13 cellular contexts compared by ENCODE assay signal in genomic region chr14:91409991-91410401, GRCh38. TPM values are rescaled to one million over a fixed set of nuclear protein-coding genes. Genes with fewer than 3 reads are reported as not detected.
A peak's percentile ranks its signal among the peaks of the same experiment; 100 is the strongest.
DNase-seq lines count a peak whose midpoint lies in the region; ATAC-seq, FAIRE-seq and TF ChIP-seq lines count a peak whose summit lies in the region.
"Had no signal": no experiment of that assay in that cellular context is flagged by ENCODE, and none has a peak within 500 bp of the region (broad histone marks: within the 10 kb centered on the region; RNA-seq: fewer than 3 reads in every experiment).

No MANE protein-coding gene starts in this region.

- intact Hi-C loops in CD4-positive, alpha-beta memory T cell (cut with micrococcal nuclease): no loop called here
- intact Hi-C loops in naive thymus-derived CD4-positive, alpha-beta T cell (cut with micrococcal nuclease): loop anchor here (1.0 to 10.0 kb wide), 3 partner anchors 13 to 1245 kb away; no protein-coding TSS in a partner anchor
- intact Hi-C loops in Right ventricle myocardium superior (cut with DNase I): no loop called here

- TF ChIP-seq POLR2A in GM12892 (IDR thresholded peaks at IDR 0.05; ENCODE audit: low read depth, low read length) (peak; percentile 29; the same call in 1 of the 2 replicates), GM18505 (IDR thresholded peaks at IDR 0.05; ENCODE audit: borderline replicate concordance, extremely low read depth, insufficient read depth, insufficient read length) (no peak)

- TF ChIP-seq CTCF in WERI-Rb-1 (IDR thresholded peaks at IDR 0.05; ENCODE audit: low read depth, low read length): no peak

- H3K4me1 ChIP-seq in CD4-positive, alpha-beta memory T cell (ENCODE audit: insufficient read depth, low read length): peaks cover 100% of the 10 kb centered on the region
- H3K4me1 ChIP-seq in naive thymus-derived CD4-positive, alpha-beta T cell (ENCODE audit: control insufficient read depth in 2 of 2, insufficient read depth in 2 of 2, low read length in 2 of 2): peaks cover 90 to 96% of the 10 kb centered on the region in 2 donors

- no peak for FAIRE-seq in GM12892 (lab: Jason Lieb, UNC)

- H3K36me3 ChIP-seq in CD4-positive, alpha-beta memory T cell (ENCODE audit: insufficient read depth, low read length): peaks cover 21% of the 10 kb centered on the region
- peaks cover 96% of the 10 kb centered on the region for H3K36me3 ChIP-seq in WERI-Rb-1
- peaks cover 7 to 28% (median 19%) of the 10 kb centered on the region in 3 experiments for H3K36me3 ChIP-seq in naive thymus-derived CD4-positive, alpha-beta T cell (ENCODE audit: control insufficient read depth in 2 of 3, insufficient read depth in 3 of 3, low read length in 3 of 3)

- peaks cover 0 to 1% (median 0%) of the 10 kb centered on the region in 8 donors for H3K9me3 Mint-ChIP-seq in CD4-positive, alpha-beta memory T cell
- H3K9me3 Mint-ChIP-seq in naive thymus-derived CD4-positive, alpha-beta T cell: no peaks in the 10 kb centered on the region

- CTCF ChIA-PET in CD4-positive, alpha-beta memory T cell (lab: Charles Lee; ENCODE audit: partially characterized antibody): interaction anchor here (1.7 to 20.7 kb wide), 2 partner anchors 90 to 93 kb away, joined by 4 to 522 read pairs; no protein-coding TSS in a partner anchor
- CTCF ChIA-PET in naive thymus-derived CD4-positive, alpha-beta T cell (lab: Charles Lee): interaction anchor here (0.5 to 1.6 kb wide), 2 partner anchors 87 to 234 kb away, joined by 3 to 4 read pairs; no protein-coding TSS in a partner anchor

- H3K27me3 Mint-ChIP-seq in CD4-positive, alpha-beta memory T cell: no peaks in the 10 kb centered on the region
- no peaks in the 10 kb centered on the region for H3K27me3 Mint-ChIP-seq in naive thymus-derived CD4-positive, alpha-beta T cell

- peak overlapping the region; percentile 94 to 98 (median 97) for H3K27ac Mint-ChIP-seq in CD4-positive, alpha-beta memory T cell
- peak overlapping the region; percentile 89 to 99 (median 95) for H3K27ac Mint-ChIP-seq in naive thymus-derived CD4-positive, alpha-beta T cell

- no peaks in the 10 kb centered on the region for H3K27me3 ChIP-seq in CD4-positive, alpha-beta memory T cell (ENCODE audit: insufficient read depth, low read length)
- no peaks in the 10 kb centered on the region for H3K27me3 ChIP-seq in WERI-Rb-1 (ENCODE audit: insufficient read depth, low read depth, severe bottlenecking)
- H3K27me3 ChIP-seq in naive thymus-derived CD4-positive, alpha-beta T cell (ENCODE audit: control insufficient read depth in 2 of 2, insufficient read depth in 2 of 2, low read length in 2 of 2): no peaks in the 10 kb centered on the region

- POLR2A ChIA-PET in CD4-positive, alpha-beta memory T cell (lab: Charles Lee; ENCODE audit: partially characterized antibody): interaction anchor here (1.1 to 12.6 kb wide), 6 partner anchors 8 to 165 kb away, joined by 3 to 520 read pairs (median 11); partner anchors contain the start of genes CCDC88C and GPR68
- POLR2A ChIA-PET in naive thymus-derived CD4-positive, alpha-beta T cell (lab: Charles Lee): interaction anchor here (0.9 to 12.4 kb wide), 4 partner anchors 11 to 57 kb away, joined by 3 to 328 read pairs (median 120); no protein-coding TSS in a partner anchor

- peak overlapping the region; percentile 94 for H3K27ac ChIP-seq in CD4-positive, alpha-beta memory T cell (ENCODE audit: low read depth, low read length)
- peak overlapping the region; percentile 78 for H3K27ac ChIP-seq in WERI-Rb-1
- H3K27ac ChIP-seq in naive thymus-derived CD4-positive, alpha-beta T cell (ENCODE audit: low read depth, low read length): peak overlapping the region; percentile 95

- peaks cover 73 to 95% (median 88%) of the 10 kb centered on the region in 4 donors for H3K4me1 Mint-ChIP-seq in CD4-positive, alpha-beta memory T cell
- peaks cover 79 to 97% (median 94%) of the 10 kb centered on the region in 7 donors for H3K4me1 Mint-ChIP-seq in naive thymus-derived CD4-positive, alpha-beta T cell

- peak; percentile 53 to 88 (median 59) for DNase-seq in CD4-positive, alpha-beta memory T cell
- DNase-seq in GM12892 (ENCODE audit: insufficient read length) (no peak), WERI-Rb-1 (no peak), A172 (ENCODE audit: low spot score) (no peak), HK-2 (ENCODE audit: unreplicated experiment) (no peak), Right ventricle myocardium superior (no peak)
- peak in 3 of 9 donors; percentile 39 to 84 (median 49) for DNase-seq in naive thymus-derived CD4-positive, alpha-beta T cell
- DNase-seq: DMS153, MV-4-11, NCI-H774, SW 1271 had no signal

- no peak overlapping the region for H3K4me3 ChIP-seq in CD4-positive, alpha-beta memory T cell (ENCODE audit: low read length in 2 of 2)
- H3K4me3 ChIP-seq in WERI-Rb-1 (ENCODE audit: low read depth, low read length): no peak overlapping the region
- H3K4me3 ChIP-seq in naive thymus-derived CD4-positive, alpha-beta T cell (ENCODE audit: low read length): peak overlapping the region; percentile 11
- H3K4me3 ChIP-seq: smooth muscle cell had no signal

- ATAC-seq in naive thymus-derived CD4-positive, alpha-beta T cell: peak; percentile 54
- ATAC-seq in GM18505 (IDR thresholded peaks at IDR 0.05; ENCODE audit: unreplicated experiment) (no peak), Right ventricle myocardium superior (ENCODE audit: poor library complexity) (no peak)

- H3K9me3 ChIP-seq in CD4-positive, alpha-beta memory T cell (ENCODE audit: control insufficient read depth in 1 of 2, low read length in 2 of 2): no peaks in the 10 kb centered on the region
- H3K9me3 ChIP-seq in WERI-Rb-1 (ENCODE audit: severe bottlenecking): no peaks in the 10 kb centered on the region
- H3K9me3 ChIP-seq in naive thymus-derived CD4-positive, alpha-beta T cell (ENCODE audit: control insufficient read depth in 2 of 3, low read length in 3 of 3): no peaks in the 10 kb centered on the region

- H3K36me3 Mint-ChIP-seq in CD4-positive, alpha-beta memory T cell: peaks cover 60 to 75% of the 10 kb centered on the region in 2 donors
- peaks cover 16 to 67% (median 53%) of the 10 kb centered on the region in 5 donors for H3K36me3 Mint-ChIP-seq in naive thymus-derived CD4-positive, alpha-beta T cell

- H3K4me3 Mint-ChIP-seq in CD4-positive, alpha-beta memory T cell: peak overlapping the region; percentile 83 to 96 (median 87)
- peak overlapping the region; percentile 76 to 100 (median 85) for H3K4me3 Mint-ChIP-seq in naive thymus-derived CD4-positive, alpha-beta T cell

RNA-seq across cellular contexts. Expression of gene CCDC88C, which starts 7.6 kb away (rescaled TPM):
- total RNA-seq in CD4-positive, alpha-beta memory T cell: 100 to 1,000 TPM; 272 to 293 TPM
- 10 to 100 TPM; 17.1 to 51.1 TPM for polyA plus RNA-seq in CD4-positive, alpha-beta memory T cell
- polyA plus RNA-seq in GM12892 (2012; ENCODE audit: missing spikeins): 37.7 TPM
- 100 to 1,000 TPM; 189 to 324 (median 277) TPM for total RNA-seq in naive thymus-derived CD4-positive, alpha-beta T cell
- polyA plus RNA-seq in naive thymus-derived CD4-positive, alpha-beta T cell: 10 to 100 TPM; 23.6 to 44.9 TPM
- total RNA-seq in A172 (2014; rRNA removed; shearing (Covaris generic)): 2.5 and 4.7 TPM in 2 replicates
- 2.9 TPM for total RNA-seq in Right ventricle myocardium superior
- polyA plus RNA-seq: smooth muscle cell had no signal

Comparison
In these comparisons a context has a peak if more than half of its experiments do, and no peak if none do; other contexts are left out.
1. DNase-seq: peak in CD4-positive, alpha-beta memory T cell (5 of 5); none in GM12892 (single experiment), WERI-Rb-1 (single experiment), A172 (single experiment), HK-2 (single experiment) and Right ventricle myocardium superior (single experiment).
2. RNA of gene CCDC88C, which starts 7.6 kb away (total RNA-seq): 272 to 293 TPM in CD4-positive, alpha-beta memory T cell and 189 to 324 TPM in naive thymus-derived CD4-positive, alpha-beta T cell; 2.5 to 4.7 TPM in A172 and 2.9 TPM in Right ventricle myocardium superior (single experiment); every median in the first group is over 10 times any median in the second.
3. intact Hi-C loops: an anchor here in naive thymus-derived CD4-positive, alpha-beta T cell (1.0 to 10.0 kb wide); none called in CD4-positive, alpha-beta memory T cell and Right ventricle myocardium superior.
4. Peak in every context shown above with its lines, with median percentiles within 50 percentile points of each other: H3K27ac ChIP-seq.